8 cellular contexts compared by ENCODE assay signal in the genomic region with DNA sequence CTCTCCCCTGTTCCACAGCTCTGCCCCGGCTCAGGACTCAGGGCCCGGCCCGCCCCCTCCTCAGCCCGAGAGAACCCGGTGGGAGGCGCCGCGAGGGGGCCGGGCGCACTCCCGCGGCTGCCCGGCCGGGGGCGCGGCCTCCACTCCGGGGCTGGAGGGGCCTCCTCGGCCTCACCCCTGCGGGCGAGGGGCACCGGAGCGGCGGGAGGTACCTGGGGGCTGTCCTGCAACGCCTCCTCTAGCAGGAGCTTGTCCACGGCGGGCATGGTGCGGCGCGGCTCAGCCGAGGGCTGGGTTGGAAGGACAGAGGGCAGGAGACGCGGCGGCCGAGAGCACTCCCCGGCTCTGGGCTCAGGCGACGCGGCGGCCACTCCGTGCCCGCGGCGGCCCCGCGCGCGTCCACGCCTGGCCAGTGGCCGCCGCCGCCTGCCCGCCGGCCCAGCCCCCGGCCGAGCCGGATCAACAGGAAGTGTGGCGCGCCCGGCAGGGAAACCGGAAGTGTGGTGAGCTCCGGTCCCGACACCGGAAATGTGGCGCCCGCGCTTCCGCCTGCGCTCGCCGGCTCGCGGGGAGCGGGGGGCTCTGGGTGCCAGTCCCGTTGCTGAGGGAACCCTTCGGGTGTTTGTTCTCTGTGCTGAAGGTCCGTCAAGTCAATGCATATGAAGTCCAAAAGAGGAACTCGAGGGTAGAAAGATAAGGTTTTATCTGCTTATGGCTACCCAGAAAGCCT. TPM values are rescaled to one million over a fixed set of nuclear protein-coding genes. Genes with fewer than 3 reads are reported as not detected.
A peak's percentile ranks its signal among the peaks of the same experiment; 100 is the strongest.
DNase-seq lines count a peak whose midpoint lies in the region; ATAC-seq, FAIRE-seq and TF ChIP-seq lines count a peak whose summit lies in the region.

A gene with protein sequence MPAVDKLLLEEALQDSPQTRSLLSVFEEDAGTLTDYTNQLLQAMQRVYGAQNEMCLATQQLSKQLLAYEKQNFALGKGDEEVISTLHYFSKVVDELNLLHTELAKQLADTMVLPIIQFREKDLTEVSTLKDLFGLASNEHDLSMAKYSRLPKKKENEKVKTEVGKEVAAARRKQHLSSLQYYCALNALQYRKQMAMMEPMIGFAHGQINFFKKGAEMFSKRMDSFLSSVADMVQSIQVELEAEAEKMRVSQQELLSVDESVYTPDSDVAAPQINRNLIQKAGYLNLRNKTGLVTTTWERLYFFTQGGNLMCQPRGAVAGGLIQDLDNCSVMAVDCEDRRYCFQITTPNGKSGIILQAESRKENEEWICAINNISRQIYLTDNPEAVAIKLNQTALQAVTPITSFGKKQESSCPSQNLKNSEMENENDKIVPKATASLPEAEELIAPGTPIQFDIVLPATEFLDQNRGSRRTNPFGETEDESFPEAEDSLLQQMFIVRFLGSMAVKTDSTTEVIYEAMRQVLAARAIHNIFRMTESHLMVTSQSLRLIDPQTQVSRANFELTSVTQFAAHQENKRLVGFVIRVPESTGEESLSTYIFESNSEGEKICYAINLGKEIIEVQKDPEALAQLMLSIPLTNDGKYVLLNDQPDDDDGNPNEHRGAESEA (minus strand): TSS at position 428 of the 730 bp plus-strand sequence. CDS start 162 bp downstream, at position 266.

- H3K4me3 ChIP-seq in AG09309 (ENCODE audit: control insufficient read depth, low read depth, low read length) (peak within 1 kb of the TSS; percentile 68), keratinocyte (ENCODE audit: control insufficient read depth in 2 of 3, extremely low read depth in 1 of 3, insufficient read depth in 2 of 3, low read depth in 1 of 3, low read length in 3 of 3) (peak within 1 kb of the TSS; percentile 60 to 90 (median 88))

- H3K27ac ChIP-seq in keratinocyte (ENCODE audit: control insufficient read depth, insufficient read depth, low read length): peak within 1 kb of the TSS; percentile 86

- peak within 1 kb of the TSS; percentile 79 for H3K4me2 ChIP-seq in keratinocyte (ENCODE audit: control insufficient read depth, extremely low read depth, insufficient read depth, low read depth, low read length)

- H3K9me3 ChIP-seq in keratinocyte (ENCODE audit: control insufficient read depth, low read depth, low read length): no peaks in the 10 kb centered on the region

- peak within 1 kb of the TSS; percentile 96 for H2AFZ ChIP-seq in keratinocyte (ENCODE audit: control insufficient read depth, low read length)

- ATAC-seq in GM19025 (IDR thresholded peaks at IDR 0.05; ENCODE audit: low read depth, unreplicated experiment): peak; percentile 88
- peak; percentile 78 for ATAC-seq in HG03342 (IDR thresholded peaks at IDR 0.05; ENCODE audit: unreplicated experiment)

- peaks cover 2% of the 10 kb centered on the region for H3K9me1 ChIP-seq in keratinocyte (ENCODE audit: control insufficient read depth, extremely low read depth, insufficient read depth, low read length)

- H3K27me3 ChIP-seq in keratinocyte (ENCODE audit: control insufficient read depth, extremely low read depth, insufficient read depth, low read length): no peaks in the 10 kb centered on the region

- dilution Hi-C loops in keratinocyte (cut with MboI; ENCODE audit: extremely low pct_ligation_motif_present, low sequenced_read_pairs): no loop called here

- peaks cover 5 to 6% of the 10 kb centered on the region in 2 experiments for H3K36me3 ChIP-seq in keratinocyte (ENCODE audit: control insufficient read depth in 2 of 2, extremely low read depth in 1 of 2, insufficient read depth in 2 of 2, low read length in 2 of 2)

- no peak for DNase-seq in AG09309 (ENCODE audit: low read depth)
- DNase-seq in NCI-H446 treated with DMSO at 0.1 percent for 48 hours (lab: John Stamatoyannopoulos, UW): peak; percentile 60
- peak; percentile 65 for DNase-seq in activated CD4-positive, alpha-beta T cell treated with anti-CD3 and anti-CD28 coated beads for 1 hour
- peak; percentile 32 to 79 for DNase-seq in cerebellar nuclear complex (lab: John Stamatoyannopoulos, UW)
- no peak for DNase-seq in keratinocyte (ENCODE audit: low read depth, low spot score)
- DNase-seq in stimulated activated CD4-positive, alpha-beta T cell treated with anti-CD3 and anti-CD28 coated beads, Interleukin-15, amount 100 ng/mL, for 1 hour (ENCODE audit: low read depth in 1 of 2, low spot score in 1 of 2): peak; percentile 63 to 73

- peaks cover 18% of the 10 kb centered on the region for H3K4me1 ChIP-seq in keratinocyte (ENCODE audit: control insufficient read depth, extremely low read depth, insufficient read depth, low read length)

- H3K79me2 ChIP-seq in keratinocyte (ENCODE audit: control insufficient read depth, insufficient read depth, low read length): peaks cover 21% of the 10 kb centered on the region

- peak within 1 kb of the TSS; percentile 80 for H3K9ac ChIP-seq in keratinocyte (ENCODE audit: control insufficient read depth, extremely low read depth, insufficient read depth, low read length)

- TF ChIP-seq CTCF in AG09309 (IDR thresholded peaks at IDR 0.05; ENCODE audit: control insufficient read depth, insufficient read depth, low read depth, low read length, missing control alignments) (peak; percentile 8), keratinocyte (optimal IDR thresholded peaks at IDR 0.05 in 1 of 3, IDR thresholded peaks at IDR 0.05 in 1 of 3, conservative IDR thresholded peaks at IDR 0.05 in 1 of 3; ENCODE audit: extremely low read depth in 1 of 3, insufficient read depth in 2 of 3, low read length in 3 of 3) (peak in 2 of 3 experiments; percentile 3 to 12)

- FAIRE-seq in keratinocyte (lab: Jason Lieb, UNC): no peak

- H4K20me1 ChIP-seq in keratinocyte (ENCODE audit: control insufficient read depth, extremely low read depth, insufficient read depth, low read length): no peaks in the 10 kb centered on the region

RNA-seq across cellular contexts. Expression of the gene that starts here (rescaled TPM):
- 16.2 to 26.1 TPM (median 22.2 TPM) in 3 replicates for polyA plus RNA-seq in keratinocyte
- 94.4 TPM for polyA plus RNA-seq in keratinocyte (2011; ENCODE audit: low read depth)
- polyA plus RNA-seq in keratinocyte (2011; cell fraction: cytosol; rRNA removed): 15.9 and 18.4 TPM in 2 replicates
- 36.4 and 43.4 TPM in 2 replicates for polyA plus RNA-seq in keratinocyte (2011; cell fraction: nucleus; rRNA removed)
- 13.3 and 45.4 TPM in 2 replicates for polyA plus RNA-seq in keratinocyte (2012; ENCODE audit: low replicate concordance)
- polyA minus RNA-seq in keratinocyte: 6.3 to 24.5 TPM (median 14.3 TPM) in 3 replicates
- polyA minus RNA-seq in keratinocyte (2011; cell fraction: cytosol; rRNA and poly(A)+ RNA removed): 14.8 TPM
- 14.1 and 23.2 TPM in 2 replicates for polyA minus RNA-seq in keratinocyte (2011; cell fraction: nucleus; rRNA and poly(A)+ RNA removed)

Comparison
In these comparisons a context has a peak if more than half of its experiments do, and no peak if none do; other contexts are left out.
1. DNase-seq: peak in NCI-H446 treated with DMSO at 0.1 percent for 48 hours (single experiment), activated CD4-positive, alpha-beta T cell treated with anti-CD3 and anti-CD28 coated beads for 1 hour (single experiment), cerebellar nuclear complex (2 of 2) and stimulated activated CD4-positive, alpha-beta T cell treated with anti-CD3 and anti-CD28 coated beads, Interleukin-15, amount 100 ng/mL, for 1 hour (2 of 2); none in AG09309 (single experiment) and keratinocyte (single experiment).